ENCODE assay signal across 17 cellular contexts in genomic region chr14:63663428-63664142, GRCh38. TPM values are rescaled to one million over a fixed set of nuclear protein-coding genes. Genes with fewer than 3 reads are reported as not detected.
DNase-seq lines count a peak whose midpoint lies in the region; ATAC-seq and TF ChIP-seq lines count a peak whose summit lies in the region.
"Had no signal": no experiment of that assay in that cellular context is flagged by ENCODE, and none has a peak within 500 bp of the region (broad histone marks: within the 10 kb centered on the region; RNA-seq: fewer than 3 reads in every experiment).

No MANE protein-coding gene starts in this region.

- H3K27me3 ChIP-seq in IMR-90 (ENCODE audit: control insufficient read depth, insufficient read depth, low read length) = no peaks in the 10 kb centered on the region
- H3K27me3 ChIP-seq in body of pancreas = no peaks in the 10 kb centered on the region
- H3K27me3 ChIP-seq: BLaER1 treated with 17β-estradiol and CSF1 and Interleukin-3, amounts not matched to agents 10 nM and 100 nM; heart right ventricle had no signal

- peak overlapping the region; percentile 70 for H2AFZ ChIP-seq in IMR-90 (replicated peaks; ENCODE audit: low read length, poor library complexity)

- no peak overlapping the region for H3K14ac ChIP-seq in IMR-90 (replicated peaks; ENCODE audit: low read depth, low read length)

- H4K91ac ChIP-seq in IMR-90 (ENCODE audit: insufficient read depth, low read depth, low read length) = no peak overlapping the region

- no peak overlapping the region for H2AK5ac ChIP-seq in IMR-90 (ENCODE audit: low read depth, low read length)

- no peak overlapping the region for H3K4me2 ChIP-seq in IMR-90 (ENCODE audit: low read depth, low read length)
- H3K4me2 ChIP-seq: BLaER1 treated with 17β-estradiol and CSF1 and Interleukin-3, amounts not matched to agents 10 nM and 100 nM; SK-N-SH had no signal

- POLR2A ChIA-PET in IMR-90 (lab: Charles Lee; ENCODE audit: unreplicated experiment) = interaction anchor here (0.6 kb wide), 1 partner anchor 24 kb away, joined by 3 read pairs; no protein-coding TSS in a partner anchor

- no peaks in the 10 kb centered on the region for H3K79me1 ChIP-seq in IMR-90 (ENCODE audit: low read depth in 1 of 2, low read length in 2 of 2)

- no peak overlapping the region for H2BK20ac ChIP-seq in IMR-90 (ENCODE audit: low read depth, low read length)

- in situ Hi-C loops in IMR-90 (cut with MboI; ENCODE audit: low sequenced_read_pairs) = no loop called here

- no peak for TF ChIP-seq RAD21 in IMR-90 (IDR thresholded peaks at IDR 0.05; ENCODE audit: low read length)

- H3K4me3 ChIP-seq in GM12865 (ENCODE audit: low read depth, low read length) (no peak overlapping the region), IMR-90 (ENCODE audit: insufficient read depth, low read depth, low read length) (no peak overlapping the region), body of pancreas (no peak overlapping the region), mucosa of descending colon (no peak overlapping the region)
- H3K4me3 ChIP-seq: BLaER1 treated with 17β-estradiol and CSF1 and Interleukin-3, amounts not matched to agents 10 nM and 100 nM; heart right ventricle had no signal

- H3K56ac ChIP-seq in IMR-90 (ENCODE audit: extremely low read depth, insufficient read depth, low read length) = no peak overlapping the region

- WGBS in IMR-90 (ENCODE audit: extremely low coverage in 2 of 2, insufficient read length in 1 of 2), 2 experiments = 91% methylated on average over 8 of the region's 12 CpGs; no CpG with 5 or more reads in 1 of the 2 experiments
- 73 to 100% methylated on average over 1 to 12 of the region's 12 CpGs for WGBS in body of pancreas, 2 donors

- H4K20me1 ChIP-seq in IMR-90 (ENCODE audit: insufficient read depth, low read length) = no peaks in the 10 kb centered on the region
- H4K20me1 ChIP-seq: BLaER1 treated with 17β-estradiol and CSF1 and Interleukin-3, amounts not matched to agents 10 nM and 100 nM had no signal

- TF ChIP-seq POLR2A in IMR-90 (IDR thresholded peaks at IDR 0.05; ENCODE audit: low read depth, low read length) (no peak), body of pancreas (IDR thresholded peaks at IDR 0.05) (no peak)

- no peak overlapping the region for H3K23ac ChIP-seq in IMR-90 (ENCODE audit: low read depth, low read length)

- CTCF ChIA-PET in IMR-90 (lab: Yijun Ruan, JAX) = interaction anchor here (0.6 kb wide), 1 partner anchor 955 kb away, joined by 8 read pairs; no protein-coding TSS in a partner anchor

- peak; percentile 11; the same call in 1 of the 2 replicates for ATAC-seq in IMR-90 (ENCODE audit: low read depth)
- ATAC-seq in body of pancreas = peak; percentile 90
- peak; percentile 66 for ATAC-seq in mucosa of descending colon
- ATAC-seq in activated CD4-positive, CD25-positive, alpha-beta regulatory T cell treated with anti-CD3 and anti-CD28 coated beads, Interleukin-2, amount 50 U/mL, for 24 hours = no peak

- no peaks in the 10 kb centered on the region; the same call in 1 of the 2 replicates for H3K9me1 ChIP-seq in IMR-90 (ENCODE audit: insufficient read depth, low read length)

- no peak overlapping the region for H2BK5ac ChIP-seq in IMR-90 (ENCODE audit: low read depth, low read length, poor library complexity, severe bottlenecking)

- DNase-seq in GM12865 (ENCODE audit: low read depth) (peak; percentile 29), IMR-90 (no peak), body of pancreas (peak; percentile 61 to 82 (median 71)), mucosa of descending colon (no peak), DMS114 treated with DMSO at 0.1 percent for 48 hours (lab: John Stamatoyannopoulos, UW; ENCODE audit: unreplicated experiment) (no peak), NOMO-1 treated with DMSO at 0.1 percent for 48 hours (lab: John Stamatoyannopoulos, UW; ENCODE audit: unreplicated experiment) (no peak), NCI-H1694 (lab: John Stamatoyannopoulos, UW) (no peak)
- DNase-seq: DND-41; heart right ventricle; KBM-7; naive B cell; NCI-H187 treated with DMSO at 0.1 percent for 48 hours; SK-N-SH; stimulated activated CD4-positive, alpha-beta T cell treated with anti-CD3 and anti-CD28 coated beads, Interleukin-1b, Interleukin-23, amount 100 ng/mL, for 48 hours; stimulated activated CD8-positive, alpha-beta memory T cell treated with anti-CD3 and anti-CD28 coated beads, Interleukin-4, amount 100 ng/mL, for 48 hours had no signal

- H2BK120ac ChIP-seq in IMR-90 (ENCODE audit: low read depth, low read length) = no peak overlapping the region

- no peak overlapping the region for H3K4ac ChIP-seq in IMR-90 (ENCODE audit: low read depth, low read length)

- dilution Hi-C loops in IMR-90 (cut with HindIII; ENCODE audit: low sequenced_read_pairs, unreplicated experiment) = no loop called here

- H2BK15ac ChIP-seq in IMR-90 (ENCODE audit: low read depth, low read length) = no peak overlapping the region

- no peak overlapping the region for H3K9ac ChIP-seq in IMR-90 (ENCODE audit: low read depth, low read length)
- H3K9ac ChIP-seq: BLaER1 treated with 17β-estradiol and CSF1 and Interleukin-3, amounts not matched to agents 10 nM and 100 nM; SK-N-SH had no signal

- intact Hi-C loops in IMR-90 (cut with micrococcal nuclease) (no loop called here), body of pancreas (cut with DNase I) (no loop called here), mucosa of descending colon (cut with DNase I, micrococcal nuclease) (no loop called here)

- no peaks in the 10 kb centered on the region for H3K9me3 ChIP-seq in IMR-90 (ENCODE audit: control insufficient read depth, insufficient read depth, low read length)
- H3K9me3 ChIP-seq in body of pancreas = no peaks in the 10 kb centered on the region
- no peaks in the 10 kb centered on the region for H3K9me3 ChIP-seq in mucosa of descending colon
- H3K9me3 ChIP-seq: heart right ventricle, SK-N-SH had no signal

- no TSS peak for BruUV-seq in IMR-90 (replicated peaks; lab: Mats Ljungman, UMichigan)

- no peak overlapping the region for H2AK9ac ChIP-seq in IMR-90 (replicated peaks; ENCODE audit: low read depth, low read length, poor library complexity)

- H3K27ac ChIP-seq in IMR-90 (ENCODE audit: insufficient read depth, low read length) (no peak overlapping the region), body of pancreas (peak overlapping the region in 2 of 4 donors; percentile 4 to 26)
- H3K27ac ChIP-seq: BLaER1 treated with 17β-estradiol and CSF1 and Interleukin-3, amounts not matched to agents 10 nM and 100 nM; heart right ventricle had no signal

- TF ChIP-seq CTCF in GM12865 (IDR thresholded peaks at IDR 0.05; ENCODE audit: insufficient read depth, low read depth, low read length, missing control alignments) = no peak
- TF ChIP-seq CTCF in IMR-90 (conservative IDR thresholded peaks at IDR 0.05; ENCODE audit: low read depth, low read length) = no peak
- TF ChIP-seq CTCF in body of pancreas (IDR thresholded peaks at IDR 0.05) = peak in 1 of 7 experiments; percentile 12
- TF ChIP-seq CTCF in mucosa of descending colon (IDR thresholded peaks at IDR 0.05) = no peak

- no peak overlapping the region for H4K8ac ChIP-seq in IMR-90 (ENCODE audit: low read depth in 2 of 2, low read length in 2 of 2)

- no peak overlapping the region for H4K5ac ChIP-seq in IMR-90 (ENCODE audit: low read depth, low read length)

- H3K36me3 ChIP-seq in IMR-90 (ENCODE audit: control insufficient read depth, insufficient read depth, low read length) (no peaks in the 10 kb centered on the region), body of pancreas (replicated peaks in 1 of 2; ENCODE audit: insufficient read depth in 1 of 2, low read depth in 2 of 2) (no peaks in the 10 kb centered on the region), mucosa of descending colon (ENCODE audit: low read depth) (no peaks in the 10 kb centered on the region)
- H3K36me3 ChIP-seq: heart right ventricle had no signal

- H3K18ac ChIP-seq in IMR-90 (ENCODE audit: low read depth, low read length) = no peak overlapping the region

- H3K4me1 ChIP-seq in IMR-90 (ENCODE audit: control insufficient read depth, insufficient read depth, low read length) (no peaks in the 10 kb centered on the region), body of pancreas (peaks cover 35% of the 10 kb centered on the region), mucosa of descending colon (ENCODE audit: low read depth) (no peaks in the 10 kb centered on the region)
- H3K4me1 ChIP-seq: BLaER1 treated with 17β-estradiol and CSF1 and Interleukin-3, amounts not matched to agents 10 nM and 100 nM; heart right ventricle had no signal

TF ChIP-seq in IMR-90, 13 proteins besides CTCF, POLR2A, EP300 and RAD21 (continues in another document):
- no peak for TF ChIP-seq FOS (IDR thresholded peaks at IDR 0.05; ENCODE audit: low read depth, low read length)
- TF ChIP-seq SMC3 (IDR thresholded peaks at IDR 0.05; ENCODE audit: low read depth, low read length) = no peak
- TF ChIP-seq MAZ (IDR thresholded peaks at IDR 0.05; ENCODE audit: borderline replicate concordance, low read depth, low read length) = no peak
- no peak for TF ChIP-seq NFE2L2 (IDR thresholded peaks at IDR 0.05; ENCODE audit: low read depth, low read length)
- TF ChIP-seq CHD1 (IDR thresholded peaks at IDR 0.05; ENCODE audit: low read depth, low read length) = no peak
- TF ChIP-seq, protein P1, sequence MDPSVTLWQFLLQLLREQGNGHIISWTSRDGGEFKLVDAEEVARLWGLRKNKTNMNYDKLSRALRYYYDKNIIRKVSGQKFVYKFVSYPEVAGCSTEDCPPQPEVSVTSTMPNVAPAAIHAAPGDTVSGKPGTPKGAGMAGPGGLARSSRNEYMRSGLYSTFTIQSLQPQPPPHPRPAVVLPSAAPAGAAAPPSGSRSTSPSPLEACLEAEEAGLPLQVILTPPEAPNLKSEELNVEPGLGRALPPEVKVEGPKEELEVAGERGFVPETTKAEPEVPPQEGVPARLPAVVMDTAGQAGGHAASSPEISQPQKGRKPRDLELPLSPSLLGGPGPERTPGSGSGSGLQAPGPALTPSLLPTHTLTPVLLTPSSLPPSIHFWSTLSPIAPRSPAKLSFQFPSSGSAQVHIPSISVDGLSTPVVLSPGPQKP (IDR thresholded peaks at IDR 0.05; ENCODE audit: borderline replicate concordance, low read depth, low read length) = no peak
- no peak for TF ChIP-seq BHLHE40 (IDR thresholded peaks at IDR 0.05; ENCODE audit: low read depth, low read length)
- TF ChIP-seq RCOR1 (IDR thresholded peaks at IDR 0.05; ENCODE audit: insufficient replicate concordance, low read length) = no peak
- TF ChIP-seq MAFK (IDR thresholded peaks at IDR 0.05; ENCODE audit: low read depth, low read length) = no peak
- no peak for TF ChIP-seq RFX5 (IDR thresholded peaks at IDR 0.05; ENCODE audit: low read depth, low read length)

RNA-seq across cellular contexts. Expression of gene WDR89, which starts 21.9 kb away (rescaled TPM):
- total RNA-seq in IMR-90 (2012; rRNA removed) = 10.2 and 22.5 TPM in 2 replicates
- 3.2 and 4.3 TPM in 2 replicates for polyA plus RNA-seq in IMR-90 (2012; rRNA removed)
- 0.34 and 0.52 TPM in 2 replicates for polyA plus RNA-seq in IMR-90 (2012; cell fraction: cytosol; rRNA removed)
- 0.18 and 1.6 TPM in 2 replicates for polyA plus RNA-seq in IMR-90 (2012; cell fraction: nucleus; rRNA removed; ENCODE audit: low replicate concordance)
- 1 to 10 TPM; 2.6 to 7.3 TPM for total RNA-seq in body of pancreas
- 10 to 100 TPM in 2 of 3 donors, 1 to 10 TPM in 1; 8.5 to 13.5 (median 10.5) TPM for total RNA-seq in mucosa of descending colon

Comparison
In these comparisons a context has a peak if more than half of its experiments do, and no peak if none do; other contexts are left out.
1. DNase-seq: peak in GM12865 (single experiment) and body of pancreas (4 of 4); none in IMR-90 (single experiment), mucosa of descending colon (0 of 3), DMS114 treated with DMSO at 0.1 percent for 48 hours (single experiment), NOMO-1 treated with DMSO at 0.1 percent for 48 hours (single experiment) and NCI-H1694 (single experiment).
2. ATAC-seq: peak in IMR-90 (single experiment), body of pancreas (single experiment) and mucosa of descending colon (single experiment); none in activated CD4-positive, CD25-positive, alpha-beta regulatory T cell treated with anti-CD3 and anti-CD28 coated beads, Interleukin-2, amount 50 U/mL, for 24 hours (0 of 2).